In genomic region chr6:1869766-1870165, GRCh38 we compare ENCODE assay signal across 22 cellular contexts.
DNase-seq lines count a peak whose midpoint lies in the region; ATAC-seq, FAIRE-seq and TF ChIP-seq lines count a peak whose summit lies in the region.
"Had no signal": no experiment of that assay in that cellular context is flagged by ENCODE, and none has a peak within 500 bp of the region (broad histone marks: within the 10 kb centered on the region; RNA-seq: fewer than 3 reads in every experiment).

No MANE protein-coding gene starts in this region.

- H4K20me1 ChIP-seq in OCI-LY3 (ENCODE audit: insufficient read depth, low read length) (no peaks in the 10 kb centered on the region), H1 (replicated peaks in 1 of 2; ENCODE audit: control insufficient read depth in 1 of 2, insufficient read depth in 2 of 2, low read length in 2 of 2) (no peaks in the 10 kb centered on the region)

- no peak overlapping the region for H3K56ac ChIP-seq in H1 (replicated peaks; ENCODE audit: insufficient read length, low read depth, low read length)

- no peaks in the 10 kb centered on the region for H3K36me3 ChIP-seq in OCI-LY3 (replicated peaks; ENCODE audit: low read depth, low read length)
- no peaks in the 10 kb centered on the region for H3K36me3 ChIP-seq in H1 (ENCODE audit: control insufficient read depth in 2 of 4, insufficient read depth in 4 of 4, low read length in 3 of 4)
- H3K36me3 ChIP-seq in prostate gland, result no peaks in the 10 kb centered on the region
- H3K36me3 ChIP-seq: MG63 had no signal

- H2AFZ ChIP-seq in OCI-LY3 (ENCODE audit: low read depth, low read length) (no peak overlapping the region), H1 (ENCODE audit: low read length) (no peak overlapping the region)
- H2AFZ ChIP-seq: GM23248 had no signal

- H3K27ac ChIP-seq in OCI-LY3 (ENCODE audit: low read length) (peak overlapping the region; percentile 98), H1 (ENCODE audit: low read depth, low read length) (no peak overlapping the region), prostate gland (no peak overlapping the region)
- H3K27ac ChIP-seq: GM23248 had no signal

- H3K4me3 ChIP-seq in OCI-LY3 (ENCODE audit: low read length), result peak overlapping the region; percentile 69
- H3K4me3 ChIP-seq in H1 (ENCODE audit: extremely low read depth in 1 of 4, insufficient read depth in 2 of 4, low read depth in 3 of 4, low read length in 4 of 4), result no peak overlapping the region
- no peak overlapping the region for H3K4me3 ChIP-seq in prostate gland
- H3K4me3 ChIP-seq: GM23248, MG63 had no signal

- H3K9me3 Mint-ChIP-seq in stimulated activated memory B cell treated with anti-CD40 and anti-IgM and Interleukin-4, amounts not matched to agents 10 μg/mL and 1 μg/mL and 100 μg/mL, for 72 hours, result no peaks in the 10 kb centered on the region
- H3K9me3 Mint-ChIP-seq in Calu3 (ENCODE audit: low read depth, unreplicated experiment), result no peaks in the 10 kb centered on the region
- H3K9me3 Mint-ChIP-seq: CD8-positive, alpha-beta memory T cell had no signal

- H3K4ac ChIP-seq in H1 (replicated peaks; ENCODE audit: insufficient read length, low read depth, low read length), result no peak overlapping the region

- intact Hi-C loops in prostate gland (cut with DNase I), result no loop called here
- intact Hi-C loops in Calu3 (cut with micrococcal nuclease; ENCODE audit: unreplicated experiment), result no loop called here

- BruUV-seq in Calu3 (replicated peaks; lab: Mats Ljungman, UMichigan), result no TSS peak

- H3K4me2 ChIP-seq in OCI-LY3 (ENCODE audit: low read length) (peak overlapping the region; percentile 88), H1 (ENCODE audit: insufficient read depth in 1 of 2, low read depth in 2 of 2, low read length in 2 of 2) (peak overlapping the region in 1 of 2 experiments; percentile 7; a peak in 1 of 4 replicates)

- H3K27me3 ChIP-seq in OCI-LY3 (ENCODE audit: low read depth, low read length) (no peaks in the 10 kb centered on the region), H1 (replicated peaks in 1 of 4; ENCODE audit: control insufficient read depth in 3 of 4, extremely low read depth in 1 of 4, insufficient read depth in 3 of 4, low read length in 3 of 4) (no peaks in the 10 kb centered on the region), prostate gland (replicated peaks; ENCODE audit: insufficient read depth) (no peaks in the 10 kb centered on the region)
- H3K27me3 ChIP-seq: MG63 had no signal

- H2AK5ac ChIP-seq in H1 (ENCODE audit: low read depth, low read length), result 0 out of 2 replicates have a peak overlapping the region, but pooled peaks have one; percentile 25

- POLR2A ChIA-PET in H1 (lab: Charles Lee; ENCODE audit: partially characterized antibody), result no interaction called here

- H3K23me2 ChIP-seq in H1 (ENCODE audit: low read depth, low read length), result no peaks in the 10 kb centered on the region; the same call in 1 of the 2 replicates

- H3K4me1 Mint-ChIP-seq in stimulated activated memory B cell treated with anti-CD40 and anti-IgM and Interleukin-4, amounts not matched to agents 10 μg/mL and 1 μg/mL and 100 μg/mL, for 72 hours, result peaks cover 18% of the 10 kb centered on the region
- no peaks in the 10 kb centered on the region for H3K4me1 Mint-ChIP-seq in Calu3 (ENCODE audit: low read depth, unreplicated experiment)
- H3K4me1 Mint-ChIP-seq: CD8-positive, alpha-beta memory T cell had no signal

- H3K36me3 Mint-ChIP-seq in stimulated activated memory B cell treated with anti-CD40 and anti-IgM and Interleukin-4, amounts not matched to agents 10 μg/mL and 1 μg/mL and 100 μg/mL, for 72 hours, result no peaks in the 10 kb centered on the region
- H3K36me3 Mint-ChIP-seq in Calu3 (ENCODE audit: insufficient read depth, unreplicated experiment), result no peaks in the 10 kb centered on the region

- H3K9ac ChIP-seq in OCI-LY3 (ENCODE audit: low read length), result peak overlapping the region; percentile 93
- H3K9ac ChIP-seq in H1 (replicated peaks in 1 of 4; ENCODE audit: extremely low read depth in 1 of 4, low read depth in 3 of 4, low read length in 3 of 4), result no peak overlapping the region
- H3K9ac ChIP-seq: GM23248 had no signal

- WGBS in H1 (ENCODE audit: extremely low coverage in 1 of 2, insufficient coverage in 1 of 2, insufficient read length in 1 of 2, insufficient replicate concordance in 2 of 2, low coverage in 1 of 2, low lambda C conversion rate in 2 of 2, missing lambda C conversion rate in 1 of 2), 2 experiments, result 91% methylated on average over 6 of the region's 6 CpGs; no CpG with 5 or more reads in 1 of the 2 experiments
- 80% methylated on average over 6 of the region's 6 CpGs for WGBS in prostate gland

- H3K4me1 ChIP-seq in OCI-LY3 (ENCODE audit: low read length) (peaks cover 52% of the 10 kb centered on the region), H1 (replicated peaks in 1 of 4; ENCODE audit: control insufficient read depth in 3 of 4, insufficient read depth in 4 of 4, low read length in 3 of 4) (peaks cover 4 to 17% (median 16%) of the 10 kb centered on the region in 4 experiments; a peak in 6 of 7 replicates), prostate gland (replicated peaks) (no peaks in the 10 kb centered on the region)

- peak overlapping the region; percentile 92 for H3K27ac Mint-ChIP-seq in stimulated activated memory B cell treated with anti-CD40 and anti-IgM and Interleukin-4, amounts not matched to agents 10 μg/mL and 1 μg/mL and 100 μg/mL, for 72 hours
- H3K27ac Mint-ChIP-seq in Calu3 (ENCODE audit: unreplicated experiment), result no peak overlapping the region
- H3K27ac Mint-ChIP-seq: CD8-positive, alpha-beta memory T cell had no signal

- peak overlapping the region; percentile 69 for H2BK5ac ChIP-seq in H1 (ENCODE audit: low read depth, low read length)

- no peak overlapping the region for H2BK120ac ChIP-seq in H1 (replicated peaks; ENCODE audit: low read depth, low read length)

- no peak for TF ChIP-seq EP300 in H1 (IDR thresholded peaks at IDR 0.05; ENCODE audit: borderline replicate concordance in 1 of 2, low read depth in 2 of 2, low read length in 2 of 2)

- CTCF ChIA-PET in H1 (lab: Charles Lee; ENCODE audit: partially characterized antibody), result interaction anchor here (0.6 to 1.5 kb wide), 4 partner anchors 18 to 902 kb away, joined by 3 to 4 read pairs (median 3); no protein-coding TSS in a partner anchor
- CTCF ChIA-PET in Calu3 (lab: Charles Lee), result no interaction called here

- no peak overlapping the region for H3K18ac ChIP-seq in H1 (ENCODE audit: extremely low read depth, low read length)

- no peak for TF ChIP-seq RAD21 in H1 (IDR thresholded peaks at IDR 0.05 in 1 of 2, conservative IDR thresholded peaks at IDR 0.05 in 1 of 2; ENCODE audit: low read depth in 2 of 2, low read length in 2 of 2)

- no peaks in the 10 kb centered on the region; the same call in 1 of the 2 replicates for H3K9me3 ChIP-seq in OCI-LY3 (ENCODE audit: insufficient read depth, low read length)
- H3K9me3 ChIP-seq in H1 (ENCODE audit: insufficient read depth in 2 of 2, low read depth in 1 of 2, low read length in 1 of 2), result no peaks in the 10 kb centered on the region
- no peaks in the 10 kb centered on the region for H3K9me3 ChIP-seq in prostate gland
- H3K9me3 ChIP-seq: MG63 had no signal

- H2BK20ac ChIP-seq in H1 (ENCODE audit: low read length), result peak overlapping the region; percentile 69; the same call in 1 of the 2 replicates

- H3K27me3 Mint-ChIP-seq in stimulated activated memory B cell treated with anti-CD40 and anti-IgM and Interleukin-4, amounts not matched to agents 10 μg/mL and 1 μg/mL and 100 μg/mL, for 72 hours, result no peaks in the 10 kb centered on the region
- no peaks in the 10 kb centered on the region for H3K27me3 Mint-ChIP-seq in Calu3 (ENCODE audit: unreplicated experiment)
- H3K27me3 Mint-ChIP-seq: CD8-positive, alpha-beta memory T cell had no signal

- no peak for TF ChIP-seq POLR2A in H1 (IDR thresholded peaks at IDR 0.05; ENCODE audit: control extremely low read depth in 1 of 2, low read depth in 2 of 2, low read length in 2 of 2)
- no peak for TF ChIP-seq POLR2A in prostate gland (IDR thresholded peaks at IDR 0.05)

- no peak for ATAC-seq in stimulated activated memory B cell treated with anti-CD40 and anti-IgM and Interleukin-4, amounts not matched to agents 10 μg/mL and 1 μg/mL and 100 μg/mL, for 72 hours
- no peak for ATAC-seq in GM19035 (IDR thresholded peaks at IDR 0.05; ENCODE audit: unreplicated experiment)

- DNase-seq in G401 (ENCODE audit: low spot score) (peak; percentile 40), H1 (ENCODE audit: low read depth in 1 of 2, low spot score in 2 of 2) (no peak), prostate gland (ENCODE audit: low spot score) (no peak), Calu3 (no peak), GM10266 (ENCODE audit: extremely low spot score) (no peak)
- DNase-seq: ACHN; CD8-positive, alpha-beta memory T cell; DMS153; GM23248; KG1; MG63; NCI-H1105; NCI-H187 treated with DMSO at 0.1 percent for 48 hours; NCI-H2171 treated with DMSO at 0.1 percent for 48 hours; NCI-H510A; NCI-H82; SIG-M5; SW 1271 had no signal

- peak overlapping the region; percentile 35; the same call in 1 of the 2 replicates for H2BK12ac ChIP-seq in H1 (ENCODE audit: low read depth, low read length)

- H3K79me2 ChIP-seq in OCI-LY3 (ENCODE audit: low read length), result no peaks in the 10 kb centered on the region
- no peaks in the 10 kb centered on the region for H3K79me2 ChIP-seq in H1 (ENCODE audit: control insufficient read depth in 1 of 2, insufficient read depth in 2 of 2, low read length in 2 of 2)

- no peak overlapping the region for H3K14ac ChIP-seq in H1 (ENCODE audit: insufficient read length)

- in situ Hi-C loops in G401 (cut with HindIII; ENCODE audit: low sequenced_read_pairs), result no loop called here

- H4K91ac ChIP-seq in H1 (replicated peaks; ENCODE audit: insufficient read length, low read length), result no peak overlapping the region

- TF ChIP-seq CTCF in OCI-LY3 (IDR thresholded peaks at IDR 0.05; ENCODE audit: low read depth, low read length) (no peak), H1 (IDR thresholded peaks at IDR 0.05; ENCODE audit: control extremely low read depth in 1 of 3, insufficient read depth in 1 of 3, low read depth in 1 of 3, low read length in 3 of 3) (no peak), prostate gland (IDR thresholded peaks at IDR 0.05) (no peak), Calu3 (IDR thresholded peaks at IDR 0.05; ENCODE audit: unreplicated experiment) (no peak), GM10266 (IDR thresholded peaks at IDR 0.05; ENCODE audit: control insufficient read depth, insufficient read depth, low read depth, missing control alignments) (no peak)

- H4K5ac ChIP-seq in H1 (ENCODE audit: insufficient read length, low read depth, low read length), result no peak overlapping the region

- H3K23ac ChIP-seq in H1 (ENCODE audit: insufficient read length), result no peak overlapping the region

- no peak overlapping the region for H3K4me3 Mint-ChIP-seq in stimulated activated memory B cell treated with anti-CD40 and anti-IgM and Interleukin-4, amounts not matched to agents 10 μg/mL and 1 μg/mL and 100 μg/mL, for 72 hours
- no peak overlapping the region for H3K4me3 Mint-ChIP-seq in Calu3 (ENCODE audit: low read depth, unreplicated experiment)
- H3K4me3 Mint-ChIP-seq: CD8-positive, alpha-beta memory T cell had no signal

- H3K79me1 ChIP-seq in H1 (ENCODE audit: low read depth, low read length), result no peaks in the 10 kb centered on the region; the same call in 1 of the 2 replicates

- no peak for FAIRE-seq in H1 (lab: Jason Lieb, UNC)
- FAIRE-seq: HTR-8/SVneo had no signal

- peak overlapping the region; percentile 32; the same call in 1 of the 2 replicates for H2BK15ac ChIP-seq in H1 (ENCODE audit: low read length)

- H4K8ac ChIP-seq in H1 (ENCODE audit: extremely low read depth, insufficient read depth, low read length), result no peak overlapping the region
